8 cellular contexts compared by ENCODE assay signal in genomic region chr6:82017316-82017715, GRCh38.
DNase-seq lines count a peak whose midpoint lies in the region; ATAC-seq and TF ChIP-seq lines count a peak whose summit lies in the region.

No MANE protein-coding gene starts in this region.

- no peak overlapping the region for H2AFZ ChIP-seq in GM23338

- no peak for TF ChIP-seq POLR2A in gastrocnemius medialis (IDR thresholded peaks at IDR 0.05)

- H3K27me3 ChIP-seq in GM23338 (ENCODE audit: insufficient read depth), result no peaks in the 10 kb centered on the region
- H3K27me3 ChIP-seq in gastrocnemius medialis, result no peaks in the 10 kb centered on the region
- no peaks in the 10 kb centered on the region for H3K27me3 ChIP-seq in colonic mucosa

- no peaks in the 10 kb centered on the region for H3K79me2 ChIP-seq in GM23338 (replicated peaks; ENCODE audit: insufficient read depth)

- H3K4me3 ChIP-seq in GM23338 (no peak overlapping the region), foreskin fibroblast (ENCODE audit: low read depth in 1 of 2, low read length in 2 of 2) (no peak overlapping the region), gastrocnemius medialis (no peak overlapping the region), colonic mucosa (no peak overlapping the region)

- no peak overlapping the region for H3K4me2 ChIP-seq in GM23338

- TF ChIP-seq CTCF in GM23338 (conservative IDR thresholded peaks at IDR 0.05; ENCODE audit: low read depth in 2 of 2) (no peak), foreskin fibroblast (IDR thresholded peaks at IDR 0.05; ENCODE audit: low read depth, low read length) (no peak), gastrocnemius medialis (IDR thresholded peaks at IDR 0.05 in 4 of 5, conservative IDR thresholded peaks at IDR 0.05 in 1 of 5) (no peak), colonic mucosa (IDR thresholded peaks at IDR 0.05) (no peak)

- peak overlapping the region; percentile 28; the same call in 1 of the 2 replicates for H3K27ac Mint-ChIP-seq in GM23338

- H3F3A ChIP-seq in GM23338 (replicated peaks; ENCODE audit: low read depth), result no peaks in the 10 kb centered on the region

- no peak overlapping the region for H3K4me3 Mint-ChIP-seq in GM23338

- intact Hi-C loops in gastrocnemius medialis (cut with DNase I; ENCODE audit: low total_unique reads) (loop anchor here (10.0 kb wide), 1 partner anchor 123 kb away; no protein-coding TSS in a partner anchor), colonic mucosa (cut with DNase I) (no loop called here)

- no peak overlapping the region for H3K9ac ChIP-seq in colonic mucosa (ENCODE audit: low read depth in 2 of 2, low read length in 2 of 2)

- H3K4me1 Mint-ChIP-seq in GM23338, result peaks cover 4% of the 10 kb centered on the region; the same call in 2 of the 3 replicates

- no peaks in the 10 kb centered on the region for H3K36me3 ChIP-seq in GM23338 (ENCODE audit: insufficient read depth)
- no peaks in the 10 kb centered on the region for H3K36me3 ChIP-seq in gastrocnemius medialis
- no peaks in the 10 kb centered on the region for H3K36me3 ChIP-seq in colonic mucosa

- no peaks in the 10 kb centered on the region for H3K9me3 Mint-ChIP-seq in GM23338

- in situ Hi-C loops in gastrocnemius medialis (cut with MboI; ENCODE audit: low sequenced_read_pairs in 4 of 4), result no loop called here

- no peaks in the 10 kb centered on the region for H3K9me3 ChIP-seq in gastrocnemius medialis
- H3K9me3 ChIP-seq in colonic mucosa, result no peaks in the 10 kb centered on the region

- DNase-seq in GM23338 (ENCODE audit: low spot score) (peak; percentile 54), RKO (ENCODE audit: low spot score) (peak; percentile 59), foreskin fibroblast (peak; percentile 89 to 92), gastrocnemius medialis (peak; percentile 49 to 69), colonic mucosa (no peak)

- no peak overlapping the region for H3K27ac ChIP-seq in GM23338 (ENCODE audit: low read depth)
- peak overlapping the region; percentile 53 to 69 (median 62) for H3K27ac ChIP-seq in gastrocnemius medialis
- no peak overlapping the region for H3K27ac ChIP-seq in colonic mucosa

- 0 out of 2 replicates have a peak, but pooled peaks cover 4% of the 10 kb centered on the region for H3K4me1 ChIP-seq in GM23338 (ENCODE audit: insufficient read depth)
- H3K4me1 ChIP-seq in gastrocnemius medialis, result peaks cover 2 to 16% of the 10 kb centered on the region in 2 donors
- H3K4me1 ChIP-seq in colonic mucosa, result no peaks in the 10 kb centered on the region

- no peaks in the 10 kb centered on the region for H3K36me3 Mint-ChIP-seq in GM23338 (ENCODE audit: low read depth)

- H3K9me2 ChIP-seq in GM23338 (ENCODE audit: insufficient read depth), result no peaks in the 10 kb centered on the region

- ATAC-seq in GM23338 (peak; percentile 86), gastrocnemius medialis (peak; percentile 82 to 84), HG02610 (IDR thresholded peaks at IDR 0.05; ENCODE audit: unreplicated experiment) (no peak), HG03457 (IDR thresholded peaks at IDR 0.05; ENCODE audit: unreplicated experiment) (no peak)
- no peak for ATAC-seq in activated CD4-positive, CD25-positive, alpha-beta regulatory T cell treated with anti-CD3 and anti-CD28 coated beads, Interleukin-2, amount 50 U/mL, for 24 hours

- no peaks in the 10 kb centered on the region for H4K20me1 ChIP-seq in GM23338 (replicated peaks; ENCODE audit: insufficient read depth)

- H3K27me3 Mint-ChIP-seq in GM23338 (ENCODE audit: insufficient read depth, low read depth, poor library complexity), result no peaks in the 10 kb centered on the region

TF ChIP-seq in GM23338, 12 proteins besides CTCF, POLR2A, EP300 and RAD21 (continues in another document):
- TF ChIP-seq EZH2 (IDR thresholded peaks at IDR 0.05; ENCODE audit: low read depth, unreplicated experiment) (no peak), POLR2AphosphoS5 (IDR thresholded peaks at IDR 0.05; ENCODE audit: low read depth) (no peak), ZNF114 (CRISPR knock-in tag; IDR thresholded peaks at IDR 0.05) (no peak), REST (IDR thresholded peaks at IDR 0.05; ENCODE audit: unreplicated experiment) (no peak), CREB1 (CRISPR knock-in tag; IDR thresholded peaks at IDR 0.05; ENCODE audit: low read depth) (no peak), EZH2phosphoT487 (IDR thresholded peaks at IDR 0.05; ENCODE audit: unreplicated experiment) (no peak), STAT1 (IDR thresholded peaks at IDR 0.05; ENCODE audit: unreplicated experiment) (no peak), ZNF331 (CRISPR knock-in tag; IDR thresholded peaks at IDR 0.05; ENCODE audit: low read depth) (no peak), ZNF462 (CRISPR knock-in tag; IDR thresholded peaks at IDR 0.05) (no peak)

Comparison
In these comparisons a context has a peak if more than half of its experiments do, and no peak if none do; other contexts are left out.
1. ATAC-seq: peak in GM23338 (single experiment) and gastrocnemius medialis (2 of 2); none in activated CD4-positive, CD25-positive, alpha-beta regulatory T cell treated with anti-CD3 and anti-CD28 coated beads, Interleukin-2, amount 50 U/mL, for 24 hours (0 of 2), HG02610 (single experiment) and HG03457 (single experiment).
2. H3K27ac ChIP-seq: peak in gastrocnemius medialis (4 of 4); none in GM23338 (single experiment) and colonic mucosa (single experiment).